1 cellular context compared by ENCODE assay signal in genomic region chr10:99659031-99659867, GRCh38.
TF ChIP-seq lines count a peak whose summit lies in the region.

TSS of gene ENTPD7 (plus strand) at chr10:99659509. CDS start at chr10:99659957, 448 bp downstream.

TF ChIP-seq in HepG2, 621 proteins besides CTCF, POLR2A, EP300 and RAD21 (continued from another document and continues in another):
- no peak for TF ChIP-seq ZSCAN29 (CRISPR knock-in tag; conservative IDR thresholded peaks at IDR 0.05)
- TF ChIP-seq ZNF337 (CRISPR knock-in tag; IDR thresholded peaks at IDR 0.05; ENCODE audit: borderline replicate concordance, low read depth), result peak; percentile 61; the same call in 1 of the 2 replicates
- no peak for TF ChIP-seq ZKSCAN5 (CRISPR knock-in tag; IDR thresholded peaks at IDR 0.05)
- no peak for TF ChIP-seq TERF1 (CRISPR knock-in tag; IDR thresholded peaks at IDR 0.05)
- no peak for TF ChIP-seq ZNF230 (CRISPR knock-in tag; IDR thresholded peaks at IDR 0.05)
- 0 out of 2 replicates have a peak, but pooled peaks have one; percentile 7 for TF ChIP-seq SOX5 (CRISPR knock-in tag; IDR thresholded peaks at IDR 0.05; ENCODE audit: borderline replicate concordance)
- peak; percentile 96 for TF ChIP-seq SAP130 (CRISPR knock-in tag; IDR thresholded peaks at IDR 0.05; ENCODE audit: low read depth)
- no peak; the same call in 1 of the 2 replicates for TF ChIP-seq RARA (CRISPR knock-in tag; IDR thresholded peaks at IDR 0.05)
- TF ChIP-seq PAX8 (CRISPR knock-in tag; IDR thresholded peaks at IDR 0.05; ENCODE audit: borderline replicate concordance), result no peak
- no peak for TF ChIP-seq HNF4G (IDR thresholded peaks at IDR 0.05; ENCODE audit: borderline replicate concordance, low read depth, low read length)
- no peak for TF ChIP-seq HNF4G (CRISPR knock-in tag; IDR thresholded peaks at IDR 0.05; ENCODE audit: borderline replicate concordance, low read depth)
- no peak for TF ChIP-seq EED (CRISPR knock-in tag; IDR thresholded peaks at IDR 0.05)
- TF ChIP-seq WIZ (CRISPR knock-in tag; IDR thresholded peaks at IDR 0.05), result 0 out of 2 replicates have a peak, but pooled peaks have one; percentile 62
- TF ChIP-seq PTBP1 (IDR thresholded peaks at IDR 0.05; ENCODE audit: low read depth, low read length, poor library complexity, severe bottlenecking), result no peak
- TF ChIP-seq NR1H2 (CRISPR knock-in tag; IDR thresholded peaks at IDR 0.05; ENCODE audit: borderline replicate concordance, low read depth), result no peak
- no peak for TF ChIP-seq XBP1 (CRISPR knock-in tag; IDR thresholded peaks at IDR 0.05)
- no peak for TF ChIP-seq ZNF251 (CRISPR knock-in tag; IDR thresholded peaks at IDR 0.05)
- no peak for TF ChIP-seq NCOA2 (CRISPR knock-in tag; IDR thresholded peaks at IDR 0.05)
- TF ChIP-seq KLF9 (CRISPR knock-in tag; IDR thresholded peaks at IDR 0.05; ENCODE audit: low read depth), result no peak; the same call in 1 of the 2 replicates
- peak; percentile 60; the same call in 1 of the 2 replicates for TF ChIP-seq SAFB2 (CRISPR knock-in tag; IDR thresholded peaks at IDR 0.05; ENCODE audit: borderline replicate concordance, low read depth)
- TF ChIP-seq RNF219 (CRISPR knock-in tag; IDR thresholded peaks at IDR 0.05), result no peak
- no peak for TF ChIP-seq BRCA1 (CRISPR knock-in tag; IDR thresholded peaks at IDR 0.05)
- peak; percentile 57; the same call in 1 of the 2 replicates for TF ChIP-seq ERF (CRISPR knock-in tag; IDR thresholded peaks at IDR 0.05)
- TF ChIP-seq FOXA3 (CRISPR knock-in tag; IDR thresholded peaks at IDR 0.05), result no peak
- TF ChIP-seq ZNF660 (CRISPR knock-in tag; IDR thresholded peaks at IDR 0.05; ENCODE audit: borderline replicate concordance, low read depth), result no peak
- peak; percentile 18; the same call in 1 of the 2 replicates for TF ChIP-seq NR2C2 (CRISPR knock-in tag; IDR thresholded peaks at IDR 0.05; ENCODE audit: borderline replicate concordance)
- TF ChIP-seq KDM3A (CRISPR knock-in tag; IDR thresholded peaks at IDR 0.05; ENCODE audit: low read depth), result no peak
- no peak for TF ChIP-seq ZNF224 (CRISPR knock-in tag; IDR thresholded peaks at IDR 0.05)
- no peak for TF ChIP-seq DNMT1 (CRISPR knock-in tag; IDR thresholded peaks at IDR 0.05)
- TF ChIP-seq MTF2 (CRISPR knock-in tag; IDR thresholded peaks at IDR 0.05; ENCODE audit: borderline replicate concordance), result no peak
- TF ChIP-seq EHMT2 (IDR thresholded peaks at IDR 0.05; ENCODE audit: borderline replicate concordance, low read depth, low read length), result no peak
- peak; percentile 32; the same call in 1 of the 2 replicates for TF ChIP-seq CSRNP1 (CRISPR knock-in tag; IDR thresholded peaks at IDR 0.05)
- 0 out of 2 replicates have a peak, but pooled peaks have one; percentile 36 for TF ChIP-seq TIGD3 (CRISPR knock-in tag; IDR thresholded peaks at IDR 0.05; ENCODE audit: borderline replicate concordance)
- TF ChIP-seq HOXA7 (CRISPR knock-in tag; IDR thresholded peaks at IDR 0.05), result no peak
- TF ChIP-seq NCOA1 (CRISPR knock-in tag; IDR thresholded peaks at IDR 0.05), result no peak
- no peak for TF ChIP-seq ZNF720 (CRISPR knock-in tag; IDR thresholded peaks at IDR 0.05)
- no peak for TF ChIP-seq ZNF225 (CRISPR knock-in tag; IDR thresholded peaks at IDR 0.05)
- no peak for TF ChIP-seq ZBTB44 (CRISPR knock-in tag; IDR thresholded peaks at IDR 0.05)
- no peak for TF ChIP-seq GPBP1L1 (CRISPR knock-in tag; IDR thresholded peaks at IDR 0.05)
- no peak for TF ChIP-seq RORA (CRISPR knock-in tag; IDR thresholded peaks at IDR 0.05)
- TF ChIP-seq CREBL2 (CRISPR knock-in tag; IDR thresholded peaks at IDR 0.05; ENCODE audit: borderline replicate concordance), result no peak
- TF ChIP-seq TOE1 (CRISPR knock-in tag; IDR thresholded peaks at IDR 0.05), result no peak
- no peak for TF ChIP-seq NPAS2 (CRISPR knock-in tag; IDR thresholded peaks at IDR 0.05; ENCODE audit: borderline replicate concordance)
- no peak; the same call in 1 of the 2 replicates for TF ChIP-seq ZNF512B (CRISPR knock-in tag; IDR thresholded peaks at IDR 0.05; ENCODE audit: borderline replicate concordance)
- TF ChIP-seq FOXP4 (CRISPR knock-in tag; IDR thresholded peaks at IDR 0.05), result no peak
- TF ChIP-seq ZNF143 (CRISPR knock-in tag; IDR thresholded peaks at IDR 0.05), result no peak
- no peak for TF ChIP-seq SMARCE1 (IDR thresholded peaks at IDR 0.05; ENCODE audit: borderline replicate concordance)
- no peak for TF ChIP-seq MAF1 (CRISPR knock-in tag; IDR thresholded peaks at IDR 0.05; ENCODE audit: borderline replicate concordance)
- no peak for TF ChIP-seq MEIS1 (CRISPR knock-in tag; IDR thresholded peaks at IDR 0.05; ENCODE audit: borderline replicate concordance)
- TF ChIP-seq HCFC1 (IDR thresholded peaks at IDR 0.05; ENCODE audit: low read depth, low read length), result no peak
- peak; percentile 29; the same call in 1 of the 2 replicates for TF ChIP-seq ZNF749 (CRISPR knock-in tag; IDR thresholded peaks at IDR 0.05; ENCODE audit: borderline replicate concordance)
- TF ChIP-seq FUBP1 (CRISPR knock-in tag; IDR thresholded peaks at IDR 0.05; ENCODE audit: borderline replicate concordance), result no peak
- TF ChIP-seq TARDBP (CRISPR knock-in tag; IDR thresholded peaks at IDR 0.05), result peak; percentile 20; the same call in 1 of the 2 replicates
- no peak for TF ChIP-seq PHF5A (CRISPR knock-in tag; IDR thresholded peaks at IDR 0.05; ENCODE audit: low read depth, unreplicated experiment)
- peak; percentile 38 for TF ChIP-seq ASH2L (IDR thresholded peaks at IDR 0.05; ENCODE audit: insufficient read length, low read depth, low read length)
